8 cellular contexts compared by ENCODE assay signal in the genomic region with DNA sequence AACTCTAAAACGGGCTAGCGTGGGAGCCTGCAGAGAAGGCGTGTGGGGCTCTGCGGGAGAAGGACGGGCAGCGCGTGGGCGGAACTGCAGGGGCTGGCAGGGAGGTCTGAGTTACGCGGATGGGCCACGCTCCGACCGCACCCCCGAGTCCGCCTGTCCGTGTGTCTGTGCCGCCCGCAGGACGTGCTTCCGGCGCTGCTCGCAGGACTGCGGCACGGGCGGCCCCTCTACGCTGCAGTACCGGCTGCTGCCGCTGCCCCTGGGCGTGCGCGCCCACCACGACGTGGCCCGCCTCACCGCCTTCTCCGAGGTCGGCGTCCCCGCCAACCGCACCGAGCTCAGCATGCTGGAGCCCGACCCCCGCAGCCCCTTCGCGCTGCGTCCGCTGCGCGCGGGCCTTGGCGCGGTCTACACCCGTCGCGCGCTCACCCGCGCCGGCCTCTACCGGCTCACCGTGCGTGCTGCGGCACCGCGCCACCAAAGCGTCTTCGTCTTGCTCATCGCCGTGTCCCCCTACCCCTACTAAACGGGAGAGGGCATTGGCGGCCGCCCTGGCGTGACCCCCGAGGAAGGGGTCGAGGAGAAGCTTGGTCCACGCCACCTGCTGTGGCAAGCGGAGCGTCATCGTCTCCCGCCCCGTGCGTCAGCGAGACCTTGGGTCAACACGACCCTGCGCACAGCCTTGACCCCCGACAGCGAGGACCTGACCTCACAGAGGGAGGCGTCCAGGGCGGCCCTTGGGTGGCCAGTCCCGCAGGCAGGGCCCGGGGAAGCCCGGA. TPM values are rescaled to one million over a fixed set of nuclear protein-coding genes. Genes with fewer than 3 reads are reported as not detected.
A peak's percentile ranks its signal among the peaks of the same experiment; 100 is the strongest.
DNase-seq lines count a peak whose midpoint lies in the region; ATAC-seq and TF ChIP-seq lines count a peak whose summit lies in the region.

No MANE protein-coding gene starts in this region.

- ATAC-seq in psoas muscle (peak in 3 of 4 donors; percentile 32 to 51 (median 42)), HG02678 (IDR thresholded peaks at IDR 0.05; ENCODE audit: unreplicated experiment) (no peak), GM19324 (IDR thresholded peaks at IDR 0.05; ENCODE audit: low FRiP score, unreplicated experiment) (no peak), GM21717 (IDR thresholded peaks at IDR 0.05; ENCODE audit: unreplicated experiment) (no peak)

- H3K27ac Mint-ChIP-seq in HFFc6: no peak overlapping the region

- H3K4me1 ChIP-seq in psoas muscle: no peaks in the 10 kb centered on the region

- peak overlapping the region; percentile 39; the same call in 1 of the 2 replicates for H3K4me3 Mint-ChIP-seq in HFFc6

- H3K27me3 ChIP-seq in BJ (ENCODE audit: control insufficient read depth, insufficient read depth, low read length): peaks cover 3% of the 10 kb centered on the region; the same call in 1 of the 2 replicates
- peaks cover 0 to 29% (median 4%) of the 10 kb centered on the region in 3 donors for H3K27me3 ChIP-seq in psoas muscle (ENCODE audit: insufficient read depth in 3 of 3, low read length in 2 of 3)

- TF ChIP-seq CTCF in BJ (IDR thresholded peaks at IDR 0.05; ENCODE audit: insufficient read depth, low read depth, low read length) (peak; percentile 34; the same call in 1 of the 2 replicates), HFFc6 (IDR thresholded peaks at IDR 0.05) (peak; percentile 76), psoas muscle (IDR thresholded peaks at IDR 0.05) (peak; percentile 49)

- 0 out of 2 replicates have a peak, but pooled peaks cover 6% of the 10 kb centered on the region for H3K4me1 Mint-ChIP-seq in HFFc6 (ENCODE audit: low read depth)

- no peaks in the 10 kb centered on the region for H3K36me3 Mint-ChIP-seq in HFFc6 (ENCODE audit: low read depth)

- no peaks in the 10 kb centered on the region for H3K9me3 ChIP-seq in psoas muscle

- H3K9me3 Mint-ChIP-seq in HFFc6: no peaks in the 10 kb centered on the region

- 35 to 44% (median 40%) methylated on average over 80 to 92 of the region's 92 CpGs for WGBS in psoas muscle, 3 donors

- CTCF ChIA-PET in BJ (lab: Yijun Ruan, JAX): interaction anchor here (0.6 to 1.3 kb wide), 2 partner anchors 14 to 49 kb away, joined by 4 read pairs; no protein-coding TSS in a partner anchor

- H3K27ac ChIP-seq in psoas muscle: no peak overlapping the region

- POLR2A ChIA-PET in BJ (lab: Charles Lee): no interaction called here

- H3K4me3 ChIP-seq in BJ (ENCODE audit: low read depth, low read length) (peak overlapping the region; percentile 14), psoas muscle (peak overlapping the region; percentile 36)

- no peak for DNase-seq in BJ (ENCODE audit: low read depth)
- peak; percentile 13 for DNase-seq in HFFc6
- DNase-seq in activated CD8-positive, alpha-beta memory T cell treated with anti-CD3 and anti-CD28 coated beads, Interleukin-2, amount 50 U/mL, for 48 hours: peak; percentile 76
- DNase-seq in germinal center (ENCODE audit: low spot score): peak; percentile 63
- DNase-seq in psoas muscle: peak in 1 of 2 donors; percentile 53

- intact Hi-C loops in psoas muscle (cut with DNase I): no loop called here

- H3K36me3 ChIP-seq in BJ (ENCODE audit: control insufficient read depth, insufficient read depth, low read length): no peaks in the 10 kb centered on the region
- no peaks in the 10 kb centered on the region for H3K36me3 ChIP-seq in psoas muscle (ENCODE audit: insufficient read depth in 1 of 2, low read depth in 1 of 2)

- peaks cover 22% of the 10 kb centered on the region for H3K27me3 Mint-ChIP-seq in HFFc6 (ENCODE audit: insufficient read depth)

RNA-seq across cellular contexts. Expression of a gene that starts 11.4 kb away (rescaled TPM):
- polyA plus RNA-seq in BJ (2011; rRNA removed) (1,063 and 1,223 TPM in 2 replicates), psoas muscle (10 to 100 TPM; 31.0 to 71.5 (median 37.0) TPM)
- polyA minus RNA-seq in BJ (2011; rRNA and poly(A)+ RNA removed): 222 and 414 TPM in 2 replicates
- total RNA-seq in HFFc6 (2021; fragmentation: NEBNext Ultra II Directional; extraction: Animal tissue kit (Norgen Biotek cat#: 25700)): 100 to 1,000 TPM in 1 of 6 experiments, 10 to 100 TPM in 5; 48.6 to 103 (median 53.7) TPM
- 10 to 100 TPM; 36.5 to 74.4 (median 67.9) TPM for total RNA-seq in psoas muscle

Comparison
In these comparisons a context has a peak if more than half of its experiments do, and no peak if none do; other contexts are left out.
1. ATAC-seq: peak in psoas muscle (3 of 4); none in HG02678 (single experiment), GM19324 (single experiment) and GM21717 (single experiment).
2. Peak in every context shown above with its lines, with median percentiles within 50 percentile points of each other: CTCF ChIP-seq.